9 cellular contexts compared by ENCODE assay signal in the genomic region with DNA sequence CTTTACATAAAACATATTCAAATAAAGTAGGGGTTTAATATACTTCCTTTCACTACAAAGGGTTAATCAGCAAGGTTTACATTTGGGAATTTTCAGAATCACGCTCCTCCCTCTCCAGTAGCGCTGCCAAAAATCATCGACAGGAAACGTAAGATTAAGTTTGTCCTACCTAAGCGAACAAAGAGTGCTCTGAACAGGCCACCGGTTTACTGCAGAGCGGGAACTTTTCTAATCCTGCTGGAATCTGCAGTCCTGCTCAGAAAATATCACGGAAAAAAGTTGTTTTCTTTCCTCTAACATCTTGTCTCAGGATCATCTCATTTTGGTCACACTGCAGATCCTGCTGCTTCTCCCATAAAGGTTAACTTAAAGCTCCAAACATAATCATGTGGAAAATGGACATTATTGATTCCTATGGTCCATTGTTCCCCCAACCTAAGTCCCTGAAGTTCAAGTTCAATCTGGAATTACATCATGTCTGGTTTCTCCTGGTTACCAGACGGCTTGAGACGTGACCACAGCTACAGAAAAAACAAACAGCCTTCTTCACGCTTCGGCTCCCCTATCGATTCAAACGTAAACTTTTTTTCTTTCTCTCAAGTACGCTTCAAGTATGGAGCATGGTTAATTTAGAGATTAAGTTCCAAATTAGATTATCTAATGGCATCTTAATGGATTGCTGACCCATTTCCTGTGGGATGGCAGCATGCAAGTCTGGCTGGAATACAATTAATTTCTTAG.
DNase-seq lines count a peak whose midpoint lies in the region; ATAC-seq, FAIRE-seq and TF ChIP-seq lines count a peak whose summit lies in the region.
"Had no signal": no experiment of that assay in that cellular context is flagged by ENCODE, and none has a peak within 500 bp of the region (broad histone marks: within the 10 kb centered on the region; RNA-seq: fewer than 3 reads in every experiment).

No MANE protein-coding gene starts in this region.

- peak in 1 of 2 donors; percentile 17 for TF ChIP-seq RAD21 in liver (IDR thresholded peaks at IDR 0.05)

- peak overlapping the region in 1 of 2 donors; percentile 14 for H3K9ac ChIP-seq in liver (ENCODE audit: low read depth in 1 of 2, low read length in 2 of 2)

- H3K36me3 ChIP-seq in bronchial epithelial cell (ENCODE audit: control insufficient read depth, insufficient read depth, low read length) (no peaks in the 10 kb centered on the region), liver (ENCODE audit: control insufficient read depth in 4 of 4, insufficient read depth in 3 of 4, low read depth in 1 of 4, low read length in 3 of 4) (peaks cover 0 to 4% (median 0%) of the 10 kb centered on the region in 4 donors)
- H3K36me3 ChIP-seq in CD8-positive, alpha-beta memory T cell (ENCODE audit: insufficient read depth, low read length) = no peaks in the 10 kb centered on the region

- POLR2A ChIA-PET in CD8-positive, alpha-beta memory T cell (lab: Charles Lee) = no interaction called here

- H3K27me3 ChIP-seq in bronchial epithelial cell (ENCODE audit: control insufficient read depth, insufficient read depth, low read length) = no peaks in the 10 kb centered on the region
- H3K27me3 ChIP-seq in liver (ENCODE audit: control insufficient read depth in 4 of 4, insufficient read depth in 4 of 4, low read length in 3 of 4) = no peaks in the 10 kb centered on the region
- no peaks in the 10 kb centered on the region for H3K27me3 ChIP-seq in CD8-positive, alpha-beta memory T cell (ENCODE audit: insufficient read depth, low read length, poor library complexity, severe bottlenecking)

- H3K4me3 Mint-ChIP-seq in CD8-positive, alpha-beta memory T cell = no peak overlapping the region
- H3K4me3 Mint-ChIP-seq: B cell had no signal

- H3K4me1 Mint-ChIP-seq in CD8-positive, alpha-beta memory T cell = no peaks in the 10 kb centered on the region
- H3K4me1 Mint-ChIP-seq: B cell had no signal

- no peaks in the 10 kb centered on the region for H3K36me3 Mint-ChIP-seq in CD8-positive, alpha-beta memory T cell

- peak overlapping the region; percentile 46 to 68 for H3K27ac ChIP-seq in liver (ENCODE audit: low read depth in 1 of 2, low read length in 2 of 2)
- H3K27ac ChIP-seq in CD8-positive, alpha-beta memory T cell (ENCODE audit: low read depth, low read length) = no peak overlapping the region

- no peaks in the 10 kb centered on the region for H3K9me3 ChIP-seq in liver (ENCODE audit: control insufficient read depth in 4 of 4, low read length in 3 of 4)
- no peaks in the 10 kb centered on the region for H3K9me3 ChIP-seq in CD8-positive, alpha-beta memory T cell (ENCODE audit: low read length)

- peak; percentile 69 for DNase-seq in NCI-H446 treated with DMSO at 0.1 percent for 48 hours (lab: John Stamatoyannopoulos, UW)
- no peak for DNase-seq in NCI-H446 (lab: John Stamatoyannopoulos, UW)
- peak; percentile 82 for DNase-seq in bronchial epithelial cell (ENCODE audit: low read depth)
- DNase-seq in effector CD8-positive, alpha-beta T cell (lab: John Stamatoyannopoulos, UW) = no peak
- no peak for DNase-seq in CD8-positive, alpha-beta memory T cell
- DNase-seq in amniotic stem cell (lab: John Stamatoyannopoulos, UW) = no peak

- H3K4me3 ChIP-seq in bronchial epithelial cell (ENCODE audit: low read depth, low read length) = no peak overlapping the region
- H3K4me3 ChIP-seq in liver (ENCODE audit: low read depth in 1 of 3, low read length in 3 of 3) = no peak overlapping the region
- no peak overlapping the region for H3K4me3 ChIP-seq in CD8-positive, alpha-beta memory T cell (ENCODE audit: low read length)

- 49% methylated on average over 15 of the region's 15 CpGs for WGBS in liver

- H3K27ac Mint-ChIP-seq in CD8-positive, alpha-beta memory T cell = no peak overlapping the region
- H3K27ac Mint-ChIP-seq: B cell had no signal

- FAIRE-seq in bronchial epithelial cell (lab: Jason Lieb, UNC) = no peak

- ATAC-seq in GM19463 (IDR thresholded peaks at IDR 0.05; ENCODE audit: unreplicated experiment) = no peak

- no peaks in the 10 kb centered on the region for H3K9me3 Mint-ChIP-seq in CD8-positive, alpha-beta memory T cell

- TF ChIP-seq CTCF in bronchial epithelial cell (IDR thresholded peaks at IDR 0.05; ENCODE audit: insufficient read depth, low read length, severe bottlenecking) (no peak), liver (IDR thresholded peaks at IDR 0.05; ENCODE audit: low read depth, low read length, missing input control) (no peak)

- CTCF ChIA-PET in CD8-positive, alpha-beta memory T cell (lab: Charles Lee) = no interaction called here

- no peaks in the 10 kb centered on the region for H3K27me3 Mint-ChIP-seq in CD8-positive, alpha-beta memory T cell
- H3K27me3 Mint-ChIP-seq: B cell had no signal

- H3K4me1 ChIP-seq in liver (ENCODE audit: control insufficient read depth in 4 of 4, insufficient read depth in 4 of 4, low read length in 3 of 4) = peaks cover 0 to 5% (median 0%) of the 10 kb centered on the region in 4 donors
- no peaks in the 10 kb centered on the region for H3K4me1 ChIP-seq in CD8-positive, alpha-beta memory T cell (ENCODE audit: insufficient read depth, low read length)

TF ChIP-seq in liver, 16 proteins besides CTCF, POLR2A, EP300 and RAD21:
- TF ChIP-seq RXRA (IDR thresholded peaks at IDR 0.05) = peak in 1 of 2 donors; percentile 17
- TF ChIP-seq SP1 (IDR thresholded peaks at IDR 0.05) = peak; percentile 8
- peak; percentile 45 for TF ChIP-seq NR2F2 (IDR thresholded peaks at IDR 0.05)
- TF ChIP-seq FOXA2 (IDR thresholded peaks at IDR 0.05) = no peak
- TF ChIP-seq JUND (IDR thresholded peaks at IDR 0.05) = no peak

Comparison
In these comparisons a context has a peak if more than half of its experiments do, and no peak if none do; other contexts are left out.
1. DNase-seq: peak in NCI-H446 treated with DMSO at 0.1 percent for 48 hours (single experiment) and bronchial epithelial cell (single experiment); none in NCI-H446 (0 of 2), effector CD8-positive, alpha-beta T cell (single experiment), CD8-positive, alpha-beta memory T cell (0 of 5) and amniotic stem cell (single experiment).